23 cellular contexts compared by ENCODE assay signal in genomic region chr7:40580776-40581175, GRCh38.
DNase-seq lines count a peak whose midpoint lies in the region; ATAC-seq, FAIRE-seq and TF ChIP-seq lines count a peak whose summit lies in the region.
"Had no signal": no experiment of that assay in that cellular context is flagged by ENCODE, and none has a peak within 500 bp of the region (broad histone marks: within the 10 kb centered on the region; RNA-seq: fewer than 3 reads in every experiment).

No MANE protein-coding gene starts in this region.

- no peak overlapping the region for H3K27ac ChIP-seq in A549
- H3K27ac ChIP-seq in IMR-90 (ENCODE audit: insufficient read depth, low read length) = no peak overlapping the region
- no peak overlapping the region for H3K27ac ChIP-seq in mesenchymal stem cell (ENCODE audit: low read length, poor library complexity, severe bottlenecking)
- H3K27ac ChIP-seq in MM.1S (ENCODE audit: low read length) = no peak overlapping the region
- H3K27ac ChIP-seq: HL-60 had no signal

- H3K23ac ChIP-seq in IMR-90 (ENCODE audit: low read depth, low read length) (no peak overlapping the region), mesenchymal stem cell (ENCODE audit: low read length in 2 of 2) (no peak overlapping the region)

- H2BK5ac ChIP-seq in IMR-90 (ENCODE audit: low read depth, low read length, poor library complexity, severe bottlenecking) (no peak overlapping the region), mesenchymal stem cell (ENCODE audit: low read depth, low read length, poor library complexity, severe bottlenecking) (no peak overlapping the region)

- H2AK5ac ChIP-seq in IMR-90 (ENCODE audit: low read depth, low read length) (no peak overlapping the region), mesenchymal stem cell (ENCODE audit: low read length, severe bottlenecking) (no peak overlapping the region)

- TF ChIP-seq RAD21 in A549 (conservative IDR thresholded peaks at IDR 0.05 in 1 of 2, IDR thresholded peaks at IDR 0.05 in 1 of 2) (no peak), IMR-90 (IDR thresholded peaks at IDR 0.05; ENCODE audit: low read length) (no peak)

- H3K9ac ChIP-seq in IMR-90 (ENCODE audit: low read depth, low read length) (no peak overlapping the region), mesenchymal stem cell (ENCODE audit: low read length) (no peak overlapping the region), MM.1S (ENCODE audit: low read length) (no peak overlapping the region)

- no peaks in the 10 kb centered on the region for H3K79me2 ChIP-seq in MM.1S (ENCODE audit: low read length)

- H3K14ac ChIP-seq in IMR-90 (replicated peaks; ENCODE audit: low read depth, low read length) (no peak overlapping the region), mesenchymal stem cell (ENCODE audit: low read length in 2 of 2) (no peak overlapping the region)

- no peak overlapping the region for H2AFZ ChIP-seq in IMR-90 (replicated peaks; ENCODE audit: low read length, poor library complexity)
- no peak overlapping the region for H2AFZ ChIP-seq in mesenchymal stem cell (ENCODE audit: low read depth, low read length)
- H2AFZ ChIP-seq in MM.1S (ENCODE audit: low read length) = no peak overlapping the region

- no peak for ATAC-seq in A549
- ATAC-seq in IMR-90 (ENCODE audit: low read depth) = no peak
- ATAC-seq: K562 had no signal

- no peaks in the 10 kb centered on the region for H3K9me2 ChIP-seq in MM.1S (replicated peaks; ENCODE audit: insufficient read depth, low read length)

- H2AK9ac ChIP-seq in IMR-90 (replicated peaks; ENCODE audit: low read depth, low read length, poor library complexity) = no peak overlapping the region

- no peak overlapping the region for H4K5ac ChIP-seq in IMR-90 (ENCODE audit: low read depth, low read length)

- H3K4me2 ChIP-seq in A549 (no peak overlapping the region), IMR-90 (ENCODE audit: low read depth, low read length) (no peak overlapping the region), mesenchymal stem cell (ENCODE audit: low read length, poor library complexity, severe bottlenecking) (no peak overlapping the region), MM.1S (ENCODE audit: low read depth, low read length) (no peak overlapping the region)

- TF ChIP-seq CTCF in A549 (IDR thresholded peaks at IDR 0.05) (no peak), IMR-90 (conservative IDR thresholded peaks at IDR 0.05; ENCODE audit: low read depth, low read length) (no peak), choroid plexus epithelial cell (conservative IDR thresholded peaks at IDR 0.05; ENCODE audit: low read depth, low read length) (no peak), MM.1S (IDR thresholded peaks at IDR 0.05; ENCODE audit: low read length) (no peak)

- TF ChIP-seq POLR2A in A549 (IDR thresholded peaks at IDR 0.05; ENCODE audit: low read length) = no peak
- TF ChIP-seq POLR2A in IMR-90 (IDR thresholded peaks at IDR 0.05; ENCODE audit: low read depth, low read length) = no peak

- no peak overlapping the region for H3K56ac ChIP-seq in IMR-90 (ENCODE audit: extremely low read depth, insufficient read depth, low read length)

- H2BK15ac ChIP-seq in IMR-90 (ENCODE audit: low read depth, low read length) (0 out of 3 replicates have a peak overlapping the region, but pooled peaks have one; percentile 81), mesenchymal stem cell (ENCODE audit: low read depth, poor library complexity, severe bottlenecking) (no peak overlapping the region)

- H4K8ac ChIP-seq in IMR-90 (ENCODE audit: low read depth in 2 of 2, low read length in 2 of 2) = no peak overlapping the region
- no peak overlapping the region for H4K8ac ChIP-seq in mesenchymal stem cell (ENCODE audit: low read length)

- H3K9me1 ChIP-seq in IMR-90 (ENCODE audit: insufficient read depth, low read length) = peaks cover 8% of the 10 kb centered on the region

- H3K27me3 ChIP-seq in IMR-90 (ENCODE audit: control insufficient read depth, insufficient read depth, low read length) (no peaks in the 10 kb centered on the region), mesenchymal stem cell (ENCODE audit: control insufficient read depth in 1 of 2, insufficient read depth in 1 of 2, low read length in 2 of 2) (no peaks in the 10 kb centered on the region), MM.1S (replicated peaks; ENCODE audit: insufficient read depth, low read length) (no peaks in the 10 kb centered on the region)
- H3K27me3 ChIP-seq: BE2C had no signal

- 1% methylated on average over 4 of the region's 4 CpGs for WGBS in A549 (ENCODE audit: missing lambda C conversion rate)
- WGBS in IMR-90 (ENCODE audit: extremely low coverage in 2 of 2, insufficient read length in 1 of 2), 2 experiments = no CpG with 5 or more reads among the region's 4 CpGs
- 96% methylated on average over 4 of the region's 4 CpGs for WGBS in mesenchymal stem cell

- H3K4me3 ChIP-seq in A549 (no peak overlapping the region), IMR-90 (ENCODE audit: insufficient read depth, low read depth, low read length) (no peak overlapping the region), choroid plexus epithelial cell (ENCODE audit: low read depth, low read length) (no peak overlapping the region), mesenchymal stem cell (ENCODE audit: insufficient read depth in 1 of 2, low read depth in 1 of 2, low read length in 2 of 2) (no peak overlapping the region), MM.1S (ENCODE audit: low read length) (no peak overlapping the region)
- H3K4me3 ChIP-seq: K562 had no signal

- CTCF ChIA-PET in A549 (lab: Yijun Ruan, JAX) = no interaction called here
- CTCF ChIA-PET in IMR-90 (lab: Yijun Ruan, JAX) = no interaction called here

- H3K79me1 ChIP-seq in IMR-90 (ENCODE audit: low read depth in 1 of 2, low read length in 2 of 2) (no peaks in the 10 kb centered on the region), mesenchymal stem cell (replicated peaks; ENCODE audit: low read length, poor library complexity, severe bottlenecking) (no peaks in the 10 kb centered on the region)

- peak; percentile 23 for FAIRE-seq in A549 (lab: Jason Lieb, UNC)
- FAIRE-seq: G401.6, GM12892, GM18507, K562 had no signal

- H3K18ac ChIP-seq in IMR-90 (ENCODE audit: low read depth, low read length) (no peak overlapping the region), mesenchymal stem cell (ENCODE audit: low read depth in 1 of 2, low read length in 2 of 2) (no peak overlapping the region)

- no peak overlapping the region for H2BK20ac ChIP-seq in IMR-90 (ENCODE audit: low read depth, low read length)

- dilution Hi-C loops in IMR-90 (cut with HindIII; ENCODE audit: low sequenced_read_pairs, unreplicated experiment) = no loop called here

- in situ Hi-C loops in IMR-90 (cut with MboI; ENCODE audit: low sequenced_read_pairs) = no loop called here

- no peak overlapping the region for H2BK12ac ChIP-seq in mesenchymal stem cell (ENCODE audit: low read length in 2 of 2)

- H3F3A ChIP-seq in MM.1S (ENCODE audit: insufficient read depth, low read length) = no peaks in the 10 kb centered on the region

- no peak for DNase-seq in A549 (ENCODE audit: low read depth in 1 of 2, low spot score in 1 of 2)
- DNase-seq in IMR-90 = no peak
- DNase-seq in choroid plexus epithelial cell (ENCODE audit: low read depth) = peak; percentile 37
- peak; percentile 24 for DNase-seq in mesenchymal stem cell
- DNase-seq in GM19238 (ENCODE audit: insufficient read length, low spot score) = no peak
- no peak for DNase-seq in MM.1S
- DNase-seq in NCI-H1694 treated with DMSO at 0.1 percent for 48 hours (lab: John Stamatoyannopoulos, UW) = no peak
- DNase-seq: ACHN; BE2C; C1 segment of cervical spinal cord; CD4-positive, CD25-positive, alpha-beta regulatory T cell; CD8-positive, alpha-beta memory T cell; COR-L47; DMS 273 treated with DMSO at 0.1 percent for 48 hours; DMS53; DND-41; GOT3; H7 had no signal

- H3K4ac ChIP-seq in IMR-90 (ENCODE audit: low read depth, low read length) (no peak overlapping the region), mesenchymal stem cell (ENCODE audit: low read depth in 1 of 2, low read length in 2 of 2) (no peak overlapping the region)

- POLR2A ChIA-PET in A549 (lab: Yijun Ruan, JAX) (no interaction called here), IMR-90 (lab: Charles Lee; ENCODE audit: unreplicated experiment) (no interaction called here)

- TF ChIP-seq EP300 in A549 (IDR thresholded peaks at IDR 0.05) = no peak

- intact Hi-C loops in IMR-90 (cut with micrococcal nuclease) = no loop called here

- BruUV-seq in IMR-90 (replicated peaks; lab: Mats Ljungman, UMichigan) = no TSS peak

- H3K9me3 ChIP-seq in A549 (no peaks in the 10 kb centered on the region), IMR-90 (ENCODE audit: control insufficient read depth, insufficient read depth, low read length) (no peaks in the 10 kb centered on the region; the same call in 1 of the 2 replicates), mesenchymal stem cell (ENCODE audit: control insufficient read depth, low read length) (peaks cover 11% of the 10 kb centered on the region), MM.1S (replicated peaks; ENCODE audit: insufficient read depth, low read length) (no peaks in the 10 kb centered on the region)
- H3K9me3 ChIP-seq: BE2C had no signal

- H3K4me1 ChIP-seq in A549 = no peaks in the 10 kb centered on the region
- H3K4me1 ChIP-seq in IMR-90 (ENCODE audit: control insufficient read depth, insufficient read depth, low read length) = peaks cover 9% of the 10 kb centered on the region
- no peaks in the 10 kb centered on the region for H3K4me1 ChIP-seq in mesenchymal stem cell (ENCODE audit: control insufficient read depth, insufficient read depth, low read depth, low read length)
- H3K4me1 ChIP-seq in MM.1S (ENCODE audit: low read length) = no peaks in the 10 kb centered on the region
- H3K4me1 ChIP-seq: BE2C had no signal

- H4K20me1 ChIP-seq in IMR-90 (ENCODE audit: insufficient read depth, low read length) = no peaks in the 10 kb centered on the region; the same call in 1 of the 2 replicates
- no peaks in the 10 kb centered on the region for H4K20me1 ChIP-seq in MM.1S (ENCODE audit: insufficient read depth, low read length)

- H3K36me3 ChIP-seq in IMR-90 (ENCODE audit: control insufficient read depth, insufficient read depth, low read length) (no peaks in the 10 kb centered on the region), mesenchymal stem cell (ENCODE audit: control insufficient read depth in 1 of 2, insufficient read depth in 2 of 2, low read depth in 1 of 2, low read length in 2 of 2) (no peaks in the 10 kb centered on the region), MM.1S (replicated peaks; ENCODE audit: insufficient read depth, low read length) (no peaks in the 10 kb centered on the region)
- H3K36me3 ChIP-seq: BE2C had no signal

- H2BK120ac ChIP-seq in IMR-90 (ENCODE audit: low read depth, low read length) (no peak overlapping the region), mesenchymal stem cell (ENCODE audit: low read depth, low read length) (no peak overlapping the region)

- H4K91ac ChIP-seq in IMR-90 (ENCODE audit: insufficient read depth, low read depth, low read length) (no peak overlapping the region), mesenchymal stem cell (ENCODE audit: low read length) (no peak overlapping the region)

TF ChIP-seq in A549, 52 proteins besides CTCF, POLR2A, EP300 and RAD21 (continues in another document):
- no peak for TF ChIP-seq RCOR1 (IDR thresholded peaks at IDR 0.05; ENCODE audit: low read depth, low read length)

TF ChIP-seq in IMR-90, 13 proteins besides CTCF, POLR2A, EP300 and RAD21 (continues in another document):
- TF ChIP-seq SMC3 (IDR thresholded peaks at IDR 0.05; ENCODE audit: low read depth, low read length) (no peak), NFE2L2 (IDR thresholded peaks at IDR 0.05; ENCODE audit: low read depth, low read length) (no peak)

Comparison
In these comparisons a context has a peak if more than half of its experiments do, and no peak if none do; other contexts are left out.
1. DNase-seq: peak in choroid plexus epithelial cell (single experiment) and mesenchymal stem cell (single experiment); none in A549 (0 of 2), IMR-90 (single experiment), GM19238 (single experiment), MM.1S (single experiment) and NCI-H1694 treated with DMSO at 0.1 percent for 48 hours (single experiment).